ENCODE assay signal across 14 cellular contexts in genomic region chr12:22738945-22739344, GRCh38.
"Had no signal": no experiment of that assay in that cellular context is flagged by ENCODE, and none has a peak within 500 bp of the region (broad histone marks: within the 10 kb centered on the region; RNA-seq: fewer than 3 reads in every experiment).

No MANE protein-coding gene starts in this region.

- FAIRE-seq: kidney had no signal

- DNase-seq: activated CD4-positive, alpha-beta memory T cell treated with anti-CD3 and anti-CD28 coated beads, Interleukin-2, amount 10 ng/mL, durations not matched to agents 7 days and 5 days; activated gamma-delta T cell treated with Interleukin-2 at 50 U/mL for 16 hours; activated naive CD8-positive, alpha-beta T cell treated with anti-CD3 and anti-CD28 coated beads, Interleukin-2, amount 10 ng/mL, durations not matched to agents 7 days and 5 days; activated T-cell treated with anti-CD3 and anti-CD28 coated beads, Interleukin-2, amount 50 U/mL, for 48 hours; anterior cingulate cortex; colonic mucosa; esophagus squamous epithelium; kidney; naive B cell; substantia nigra; transverse colon had no signal

- ATAC-seq: stimulated activated effector memory CD8-positive, alpha-beta T cell treated with anti-CD3 and anti-CD28 coated beads, Interleukin-12 subunit alpha, Interleukin-12 subunit beta, amount 100 ng/mL, for 72 hours had no signal

- H3K4me3 ChIP-seq: colonic mucosa, esophagus squamous epithelium, hepatocyte, skin epidermis, transverse colon had no signal
